Comparison of ENCODE assay signal across 9 cellular contexts in the genomic region with DNA sequence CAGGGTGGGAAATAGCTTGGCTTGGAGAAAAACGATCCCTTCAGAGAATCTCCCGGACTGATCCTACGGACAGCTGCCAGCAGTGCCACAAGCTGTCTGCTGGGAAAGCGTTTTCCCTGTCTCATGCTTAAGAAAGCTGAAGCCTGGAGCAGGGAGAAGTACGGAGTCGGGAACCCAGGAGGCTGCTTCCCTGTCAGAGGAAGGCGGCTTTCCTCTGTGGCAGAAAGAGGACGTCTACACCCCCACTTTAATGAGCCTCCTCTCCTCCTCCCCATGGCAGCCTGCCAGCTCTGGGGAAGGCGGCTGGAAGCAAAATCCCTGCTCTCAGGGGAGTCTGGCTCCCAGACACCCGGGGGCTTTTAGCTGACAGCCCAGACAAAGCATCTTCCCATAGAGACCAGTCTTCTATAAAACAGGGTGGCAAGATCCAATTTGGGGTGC. TPM values are rescaled to one million over a fixed set of nuclear protein-coding genes. Genes with fewer than 3 reads are reported as not detected.
DNase-seq lines count a peak whose midpoint lies in the region.
"Had no signal": no experiment of that assay in that cellular context is flagged by ENCODE, and none has a peak within 500 bp of the region (broad histone marks: within the 10 kb centered on the region; RNA-seq: fewer than 3 reads in every experiment).

No MANE protein-coding gene starts in this region.

- DNase-seq in NCI-H187 treated with DMSO at 0.1 percent for 48 hours (lab: John Stamatoyannopoulos, UW) (peak; percentile 33), NCI-H187 (lab: John Stamatoyannopoulos, UW) (no peak), NCI-H2227 (lab: John Stamatoyannopoulos, UW; ENCODE audit: unreplicated experiment) (peak; percentile 86), renal cortical epithelial cell (ENCODE audit: low read depth) (peak; percentile 25), SIG-M5 treated with dmso at 0.1 percent for 504 hours (lab: John Stamatoyannopoulos, UW; ENCODE audit: unreplicated experiment) (no peak), NCI-H1048 (lab: John Stamatoyannopoulos, UW) (no peak), SIG-M5 (lab: John Stamatoyannopoulos, UW) (no peak)
- DNase-seq: ACHN had no signal

- H3K27ac Mint-ChIP-seq in dendritic cell treated with granulocyte-macrophage colony-stimulating factor and Interleukin-4, amounts not matched to agents 40 ng/mL and 50 ng/mL, for 4 days, result peak overlapping the region; percentile 73

- no peaks in the 10 kb centered on the region for H3K9me3 Mint-ChIP-seq in dendritic cell treated with granulocyte-macrophage colony-stimulating factor and Interleukin-4, amounts not matched to agents 40 ng/mL and 50 ng/mL, for 4 days

- H3K27me3 Mint-ChIP-seq in dendritic cell treated with granulocyte-macrophage colony-stimulating factor and Interleukin-4, amounts not matched to agents 40 ng/mL and 50 ng/mL, for 4 days, result peaks cover 23% of the 10 kb centered on the region

- intact Hi-C loops in dendritic cell treated with granulocyte-macrophage colony-stimulating factor and Interleukin-4, amounts not matched to agents 40 ng/mL and 50 ng/mL, for 4 days (cut with micrococcal nuclease), result no loop called here

- H3K4me1 Mint-ChIP-seq in dendritic cell treated with granulocyte-macrophage colony-stimulating factor and Interleukin-4, amounts not matched to agents 40 ng/mL and 50 ng/mL, for 4 days (ENCODE audit: low read depth), result peaks cover 82% of the 10 kb centered on the region

- no peak overlapping the region for H3K4me3 Mint-ChIP-seq in dendritic cell treated with granulocyte-macrophage colony-stimulating factor and Interleukin-4, amounts not matched to agents 40 ng/mL and 50 ng/mL, for 4 days

- no peaks in the 10 kb centered on the region for H3K36me3 Mint-ChIP-seq in dendritic cell treated with granulocyte-macrophage colony-stimulating factor and Interleukin-4, amounts not matched to agents 40 ng/mL and 50 ng/mL, for 4 days (ENCODE audit: low read depth)

RNA-seq across cellular contexts. Expression of gene KIF21B, which starts 7.3 kb away (rescaled TPM):
- 1.3 and 1.4 TPM in 2 replicates for total RNA-seq in renal cortical epithelial cell

Comparison
In these comparisons a context has a peak if more than half of its experiments do, and no peak if none do; other contexts are left out.
1. DNase-seq: peak in NCI-H187 treated with DMSO at 0.1 percent for 48 hours (single experiment), NCI-H2227 (single experiment) and renal cortical epithelial cell (single experiment); none in NCI-H187 (0 of 2), SIG-M5 treated with dmso at 0.1 percent for 504 hours (single experiment), NCI-H1048 (single experiment) and SIG-M5 (single experiment).